In the genomic region with DNA sequence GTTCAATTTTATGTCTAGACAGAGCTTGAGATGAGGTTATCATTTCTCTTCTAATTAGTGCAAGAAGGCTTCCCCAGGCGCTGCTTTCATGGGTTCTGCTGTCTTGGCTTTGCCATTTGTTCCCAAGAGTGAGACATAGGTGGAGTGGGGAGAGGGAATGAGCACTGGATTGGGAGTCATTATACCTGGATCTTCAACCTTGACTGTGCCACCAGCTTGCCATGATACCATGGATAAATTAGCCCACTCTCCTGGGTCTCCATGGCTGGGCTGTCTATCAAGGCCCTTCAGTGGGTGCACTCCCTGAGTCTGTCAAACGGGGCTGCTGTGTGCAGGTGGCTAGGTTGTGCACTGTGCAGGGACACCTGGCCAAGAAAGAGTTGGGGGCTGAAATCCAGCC, we compare ENCODE assay signal across 25 cellular contexts.
"Had no signal": no experiment of that assay in that cellular context is flagged by ENCODE, and none has a peak within 500 bp of the region (broad histone marks: within the 10 kb centered on the region; RNA-seq: fewer than 3 reads in every experiment).

No MANE protein-coding gene starts in this region.

- H3K27ac Mint-ChIP-seq: immature natural killer cell; mesothelial cell of epicardium; natural killer cell; progenitor cell of endocrine pancreas; stimulated activated effector memory CD8-positive, alpha-beta T cell treated with anti-CD3 and anti-CD28 coated beads, Interleukin-12 subunit alpha, Interleukin-12 subunit beta, amount 100 ng/mL, for 72 hours; stimulated activated naive CD8-positive, alpha-beta T cell treated with anti-CD3 and anti-CD28 coated beads, Interleukin-15, amount 100 ng/mL, for 72 hours had no signal

- H3K27me3 ChIP-seq: right atrium auricular region, testis, thyroid gland had no signal

- H2AFZ ChIP-seq: parathyroid adenoma had no signal

- ATAC-seq: heart left ventricle; left colon; left lung; lower lobe of right lung; natural killer cell; right lobe of liver; stimulated activated effector memory CD8-positive, alpha-beta T cell treated with anti-CD3 and anti-CD28 coated beads, Interleukin-12 subunit alpha, Interleukin-12 subunit beta, amount 100 ng/mL, for 72 hours; stimulated activated naive CD8-positive, alpha-beta T cell treated with anti-CD3 and anti-CD28 coated beads, Interleukin-15, amount 100 ng/mL, for 72 hours had no signal

- H3K4me3 ChIP-seq: heart left ventricle, left lung, lower lobe of right lung, right atrium auricular region, right lobe of liver, skin epidermis, testis, thyroid gland, transverse colon, upper lobe of left lung had no signal

- H3K4me3 Mint-ChIP-seq: immature natural killer cell; mesothelial cell of epicardium; naive B cell; natural killer cell; stimulated activated effector memory CD8-positive, alpha-beta T cell treated with anti-CD3 and anti-CD28 coated beads, Interleukin-12 subunit alpha, Interleukin-12 subunit beta, amount 100 ng/mL, for 72 hours; stimulated activated naive CD8-positive, alpha-beta T cell treated with anti-CD3 and anti-CD28 coated beads, Interleukin-15, amount 100 ng/mL, for 72 hours had no signal

- H3K36me3 ChIP-seq: heart left ventricle, left lung, lower lobe of right lung, right atrium auricular region, right lobe of liver, thyroid gland, transverse colon, upper lobe of left lung had no signal

- H3K9me3 ChIP-seq: heart left ventricle, left lung, lower lobe of right lung, right atrium auricular region, right lobe of liver, testis, thyroid gland, transverse colon, upper lobe of left lung had no signal

- H3K4me1 ChIP-seq: parathyroid adenoma had no signal

- H3K9me3 Mint-ChIP-seq: immature natural killer cell; mesothelial cell of epicardium; naive B cell; natural killer cell; stimulated activated effector memory CD8-positive, alpha-beta T cell treated with anti-CD3 and anti-CD28 coated beads, Interleukin-12 subunit alpha, Interleukin-12 subunit beta, amount 100 ng/mL, for 72 hours; stimulated activated naive CD8-positive, alpha-beta T cell treated with anti-CD3 and anti-CD28 coated beads, Interleukin-15, amount 100 ng/mL, for 72 hours had no signal

- DNase-seq: heart left ventricle; hypothalamus; immature natural killer cell; kidney; left colon; lower lobe of right lung; mammary epithelial cell; mesenchymal stem cell; naive B cell; natural killer cell; stimulated activated CD4-positive, alpha-beta T cell treated with anti-CD3 and anti-CD28 coated beads, Interleukin-4, amount 100 ng/mL, for 24 hours; stimulated activated naive CD8-positive, alpha-beta T cell treated with anti-CD3 and anti-CD28 coated beads, Interleukin-15, amount 100 ng/mL, for 72 hours; substantia nigra; testis; thyroid gland; transverse colon; upper lobe of left lung had no signal

- H3K36me3 Mint-ChIP-seq: immature natural killer cell; mesothelial cell of epicardium; naive B cell; natural killer cell; stimulated activated effector memory CD8-positive, alpha-beta T cell treated with anti-CD3 and anti-CD28 coated beads, Interleukin-12 subunit alpha, Interleukin-12 subunit beta, amount 100 ng/mL, for 72 hours had no signal

- H3K79me2 ChIP-seq: parathyroid adenoma had no signal

- H3K27ac ChIP-seq: heart left ventricle, left lung, lower lobe of right lung, parathyroid adenoma, right atrium auricular region, right lobe of liver, skin epidermis, testis, thyroid gland, transverse colon, upper lobe of left lung had no signal
